ENCODE assay signal across 1 cellular context in genomic region chr12:4566474-4566873, GRCh38.
A peak's percentile ranks its signal among the peaks of the same experiment; 100 is the strongest.
TF ChIP-seq lines count a peak whose summit lies in the region.

No MANE protein-coding gene starts in this region.

TF ChIP-seq in GM12878, 131 proteins besides CTCF, POLR2A, EP300 and RAD21:
- TF ChIP-seq BHLHE40 (IDR thresholded peaks at IDR 0.05; ENCODE audit: borderline replicate concordance in 1 of 2, low read depth in 2 of 2, low read length in 1 of 2) (0 out of 4 replicates have a peak, but pooled peaks of 1 of the 2 experiments have one; percentile 8), SPI1 (IDR thresholded peaks at IDR 0.05; ENCODE audit: borderline replicate concordance, insufficient read depth, low read depth, low read length) (peak; percentile 60), MYC (IDR thresholded peaks at IDR 0.05; ENCODE audit: insufficient read depth, insufficient read length, insufficient replicate concordance, low read length, severe bottlenecking) (no peak)
